In genomic region chr11:79514695-79515094, GRCh38 we compare ENCODE assay signal across 19 cellular contexts.
DNase-seq lines count a peak whose midpoint lies in the region; ATAC-seq, FAIRE-seq and TF ChIP-seq lines count a peak whose summit lies in the region.
"Had no signal": no experiment of that assay in that cellular context is flagged by ENCODE, and none has a peak within 500 bp of the region (broad histone marks: within the 10 kb centered on the region; RNA-seq: fewer than 3 reads in every experiment).

No MANE protein-coding gene starts in this region.

- H3K36me3 ChIP-seq in GM12878 (ENCODE audit: control insufficient read depth in 2 of 2, insufficient read depth in 2 of 2, low read length in 1 of 2), result no peaks in the 10 kb centered on the region
- no peaks in the 10 kb centered on the region for H3K36me3 ChIP-seq in body of pancreas (replicated peaks in 1 of 2; ENCODE audit: insufficient read depth in 1 of 2, low read depth in 2 of 2)
- H3K36me3 ChIP-seq: HAP-1 had no signal

- CTCF ChIA-PET in GM12878 (lab: Yijun Ruan, JAX), result no interaction called here
- CTCF ChIA-PET in activated naive CD4-positive, alpha-beta T cell treated with anti-CD3 and anti-CD28 coated beads for 36 hours (lab: Charles Lee), result no interaction called here

- FAIRE-seq in GM12878 (lab: Jason Lieb, UNC), result no peak
- FAIRE-seq: G401.6, GM19239, H54 had no signal

- no peak overlapping the region for H2AFZ ChIP-seq in GM12878 (ENCODE audit: control insufficient read depth, low read depth, low read length)
- H2AFZ ChIP-seq: GM23338 had no signal

- H3K27me3 ChIP-seq in GM12878 (replicated peaks in 1 of 2; ENCODE audit: control insufficient read depth in 2 of 2, insufficient read depth in 2 of 2, low read length in 1 of 2), result no peaks in the 10 kb centered on the region
- no peaks in the 10 kb centered on the region for H3K27me3 ChIP-seq in body of pancreas

- no peak for ATAC-seq in GM12878
- no peak for ATAC-seq in body of pancreas
- ATAC-seq: GM23338 had no signal

- H3K27ac ChIP-seq in GM12878 (ENCODE audit: control insufficient read depth, insufficient read depth) (no peak overlapping the region), body of pancreas (no peak overlapping the region)

- H3K9me3 ChIP-seq in GM12878 (replicated peaks; ENCODE audit: control insufficient read depth, insufficient read depth, low read length) (no peaks in the 10 kb centered on the region), body of pancreas (no peaks in the 10 kb centered on the region)
- H3K9me3 ChIP-seq: HAP-1 had no signal

- H3K4me3 Mint-ChIP-seq in activated naive CD4-positive, alpha-beta T cell treated with anti-CD3 and anti-CD28 coated beads for 36 hours, result no peak overlapping the region
- H3K4me3 Mint-ChIP-seq in osteocyte (ENCODE audit: unreplicated experiment), result no peak overlapping the region
- H3K4me3 Mint-ChIP-seq: CD4-positive, alpha-beta memory T cell; GM23338; HFFc6 had no signal

- BruUV-seq in GM12878 (replicated peaks; lab: Mats Ljungman, UMichigan), result no TSS peak

- no peaks in the 10 kb centered on the region for H3K4me1 Mint-ChIP-seq in activated naive CD4-positive, alpha-beta T cell treated with anti-CD3 and anti-CD28 coated beads for 36 hours (ENCODE audit: low read depth)
- H3K4me1 Mint-ChIP-seq in osteocyte (ENCODE audit: unreplicated experiment), result no peaks in the 10 kb centered on the region
- H3K4me1 Mint-ChIP-seq: CD4-positive, alpha-beta memory T cell had no signal

- 13% methylated on average over 2 of the region's 2 CpGs for whole genome bisulfite sequencing in GM12878 (ENCODE audit: insufficient coverage, insufficient replicate concordance, low lambda C conversion rate, missing lambda C conversion rate)
- 33 to 62% methylated on average over 2 of the region's 2 CpGs for WGBS in body of pancreas, 2 donors

- in situ Hi-C loops in GM12878 (cut with MboI), result no loop called here

- no peaks in the 10 kb centered on the region for H4K20me1 ChIP-seq in GM12878 (ENCODE audit: control insufficient read depth, insufficient read depth)

- no peaks in the 10 kb centered on the region for H3K27me3 Mint-ChIP-seq in activated naive CD4-positive, alpha-beta T cell treated with anti-CD3 and anti-CD28 coated beads for 36 hours (ENCODE audit: low read depth)
- peaks cover 25% of the 10 kb centered on the region for H3K27me3 Mint-ChIP-seq in osteocyte (ENCODE audit: unreplicated experiment)
- H3K27me3 Mint-ChIP-seq: CD4-positive, alpha-beta memory T cell had no signal

- peaks cover 2% of the 10 kb centered on the region for H3K9me3 Mint-ChIP-seq in activated naive CD4-positive, alpha-beta T cell treated with anti-CD3 and anti-CD28 coated beads for 36 hours
- no peaks in the 10 kb centered on the region for H3K9me3 Mint-ChIP-seq in osteocyte (ENCODE audit: unreplicated experiment)
- H3K9me3 Mint-ChIP-seq: GM23338, HFFc6 had no signal

- no peak for TF ChIP-seq EP300 in Ishikawa (IDR thresholded peaks at IDR 0.05; ENCODE audit: borderline replicate concordance)
- no peak for TF ChIP-seq EP300 in GM12878 (IDR thresholded peaks at IDR 0.05; ENCODE audit: borderline replicate concordance in 1 of 2, control insufficient read depth in 1 of 2, low read depth in 2 of 2, low read length in 2 of 2)

- RAD21 ChIA-PET in GM12878 (lab: Charles Lee; ENCODE audit: unreplicated experiment), result no interaction called here

- intact Hi-C loops in GM12878 (cut with micrococcal nuclease; ENCODE audit: unreplicated experiment), result no loop called here
- intact Hi-C loops in activated naive CD4-positive, alpha-beta T cell treated with anti-CD3 and anti-CD28 coated beads for 36 hours (cut with micrococcal nuclease), result no loop called here
- intact Hi-C loops in body of pancreas (cut with DNase I), result no loop called here

- no peak overlapping the region for H3K27ac Mint-ChIP-seq in activated naive CD4-positive, alpha-beta T cell treated with anti-CD3 and anti-CD28 coated beads for 36 hours
- no peak overlapping the region for H3K27ac Mint-ChIP-seq in osteocyte (ENCODE audit: unreplicated experiment)
- H3K27ac Mint-ChIP-seq: CD4-positive, alpha-beta memory T cell; GM23338; HFFc6 had no signal

- H3K9ac ChIP-seq in GM12878 (ENCODE audit: control insufficient read depth, insufficient read depth, low read length), result no peak overlapping the region

- no peaks in the 10 kb centered on the region for H3K79me2 ChIP-seq in GM12878 (ENCODE audit: control insufficient read depth, insufficient read depth, low read length)

- no peaks in the 10 kb centered on the region for H3K36me3 Mint-ChIP-seq in activated naive CD4-positive, alpha-beta T cell treated with anti-CD3 and anti-CD28 coated beads for 36 hours (ENCODE audit: low read depth)
- H3K36me3 Mint-ChIP-seq in osteocyte (ENCODE audit: unreplicated experiment), result no peaks in the 10 kb centered on the region
- H3K36me3 Mint-ChIP-seq: CD4-positive, alpha-beta memory T cell had no signal

- TF ChIP-seq POLR2A in GM12878 (IDR thresholded peaks at IDR 0.05; ENCODE audit: low read depth, low read length) (no peak), body of pancreas (IDR thresholded peaks at IDR 0.05) (no peak)

- SMC1A ChIA-PET in GM12878 (lab: Charles Lee; ENCODE audit: uncharacterized antibody, unreplicated experiment), result interaction anchor here (0.6 kb wide), 1 partner anchor 713 kb away, joined by 3 read pairs; no protein-coding TSS in a partner anchor

- DNase-seq in NCI-H69 (lab: John Stamatoyannopoulos, UW) (peak; percentile 16), GM12878 (ENCODE audit: low read depth, low spot score) (no peak), germinal center (ENCODE audit: low spot score) (peak; percentile 29), NCI-H526 (lab: John Stamatoyannopoulos, UW) (no peak), body of pancreas (no peak), osteocyte (ENCODE audit: extremely low spot score, unreplicated experiment) (no peak)
- no peak for DNase-seq in activated naive CD4-positive, alpha-beta T cell treated with anti-CD3 and anti-CD28 coated beads for 36 hours
- DNase-seq: C1 segment of cervical spinal cord; Calu3; CD4-positive, alpha-beta memory T cell; COR-L47; DND-41; HFFc6 had no signal

- no peak overlapping the region for H3K4me2 ChIP-seq in GM12878 (ENCODE audit: control insufficient read depth, insufficient read depth)
- H3K4me2 ChIP-seq: GM23338 had no signal

- TF ChIP-seq RAD21 in Ishikawa (IDR thresholded peaks at IDR 0.05; ENCODE audit: low read depth) (no peak), GM12878 (IDR thresholded peaks at IDR 0.05; ENCODE audit: insufficient read depth, low read depth, low read length) (no peak)

- TF ChIP-seq CTCF in GM12878 (IDR thresholded peaks at IDR 0.05 in 2 of 3, conservative IDR thresholded peaks at IDR 0.05 in 1 of 3; ENCODE audit: control insufficient read depth in 2 of 3, extremely low read depth in 1 of 3, insufficient read depth in 1 of 3, low read depth in 3 of 3, low read length in 3 of 3) (no peak), body of pancreas (IDR thresholded peaks at IDR 0.05) (no peak), osteocyte (IDR thresholded peaks at IDR 0.05) (no peak)

- H3K4me3 ChIP-seq in GM12878 (no peak overlapping the region), body of pancreas (no peak overlapping the region)
- H3K4me3 ChIP-seq: GM23338, HAP-1 had no signal

- POLR2A ChIA-PET in GM12878 (lab: Charles Lee), result no interaction called here

- H3K4me1 ChIP-seq in GM12878 (ENCODE audit: control insufficient read depth, insufficient read depth, low read length) (no peaks in the 10 kb centered on the region), body of pancreas (no peaks in the 10 kb centered on the region)
- H3K4me1 ChIP-seq: HAP-1 had no signal

TF ChIP-seq in Ishikawa, 13 proteins besides CTCF, POLR2A, EP300 and RAD21:
- TF ChIP-seq, protein P1, sequence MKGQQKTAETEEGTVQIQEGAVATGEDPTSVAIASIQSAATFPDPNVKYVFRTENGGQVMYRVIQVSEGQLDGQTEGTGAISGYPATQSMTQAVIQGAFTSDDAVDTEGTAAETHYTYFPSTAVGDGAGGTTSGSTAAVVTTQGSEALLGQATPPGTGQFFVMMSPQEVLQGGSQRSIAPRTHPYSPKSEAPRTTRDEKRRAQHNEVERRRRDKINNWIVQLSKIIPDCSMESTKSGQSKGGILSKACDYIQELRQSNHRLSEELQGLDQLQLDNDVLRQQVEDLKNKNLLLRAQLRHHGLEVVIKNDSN (IDR thresholded peaks at IDR 0.05), result 0 out of 2 replicates have a peak, but pooled peaks have one; percentile 46
- no peak for TF ChIP-seq EGR1 (IDR thresholded peaks at IDR 0.05)

TF ChIP-seq in GM12878, 131 proteins besides CTCF, POLR2A, EP300 and RAD21 (continues in another document):
- TF ChIP-seq ATF7 (IDR thresholded peaks at IDR 0.05; ENCODE audit: low read depth) (no peak), ASH2L (IDR thresholded peaks at IDR 0.05; ENCODE audit: borderline replicate concordance, low read depth) (no peak), MXI1 (IDR thresholded peaks at IDR 0.05; ENCODE audit: low read depth, low read length) (no peak), RELA (IDR thresholded peaks at IDR 0.05; ENCODE audit: borderline replicate concordance, partially characterized antibody) (no peak)
- TF ChIP-seq, protein P1 (IDR thresholded peaks at IDR 0.05; ENCODE audit: borderline replicate concordance, extremely low read length, insufficient read depth, low read depth, low read length), result peak; percentile 37

Comparison
In these comparisons a context has a peak if more than half of its experiments do, and no peak if none do; other contexts are left out.
1. DNase-seq: peak in NCI-H69 (single experiment) and germinal center (single experiment); none in GM12878 (single experiment), activated naive CD4-positive, alpha-beta T cell treated with anti-CD3 and anti-CD28 coated beads for 36 hours (single experiment), NCI-H526 (0 of 2), body of pancreas (0 of 4) and osteocyte (single experiment).